In genomic region chr17:45406107-45406506, GRCh38 we compare ENCODE assay signal across 13 cellular contexts. TPM values are rescaled to one million over a fixed set of nuclear protein-coding genes. Genes with fewer than 3 reads are reported as not detected.
DNase-seq lines count a peak whose midpoint lies in the region; ATAC-seq, FAIRE-seq and TF ChIP-seq lines count a peak whose summit lies in the region.
"Had no signal": no experiment of that assay in that cellular context is flagged by ENCODE, and none has a peak within 500 bp of the region (broad histone marks: within the 10 kb centered on the region; RNA-seq: fewer than 3 reads in every experiment).

No MANE protein-coding gene starts in this region.

- TF ChIP-seq EP300 in HepG2 (IDR thresholded peaks at IDR 0.05; ENCODE audit: low read depth in 2 of 2, low read length in 2 of 2) (no peak), HepG2 (CRISPR knock-in tag; IDR thresholded peaks at IDR 0.05; ENCODE audit: borderline replicate concordance) (no peak), transverse colon (IDR thresholded peaks at IDR 0.05; ENCODE audit: low read depth) (no peak)

- H3K36me3 ChIP-seq in HepG2 (replicated peaks in 1 of 2; ENCODE audit: control insufficient read depth in 1 of 2, insufficient read depth in 2 of 2, low read length in 2 of 2) (peaks cover 26 to 30% of the 10 kb centered on the region in 2 experiments), right lobe of liver (no peaks in the 10 kb centered on the region), astrocyte (ENCODE audit: insufficient read depth, low read length) (no peaks in the 10 kb centered on the region), mesenchymal stem cell (ENCODE audit: control insufficient read depth in 1 of 2, insufficient read depth in 2 of 2, low read depth in 1 of 2, low read length in 2 of 2) (peaks cover 3 to 25% of the 10 kb centered on the region in 2 experiments), transverse colon (peaks cover 0 to 23% (median 0%) of the 10 kb centered on the region in 4 donors), MM.1S (replicated peaks; ENCODE audit: insufficient read depth, low read length) (peaks cover 8% of the 10 kb centered on the region; the same call in 1 of the 2 replicates)

- peak overlapping the region; percentile 47 for H3K4me3 Mint-ChIP-seq in astrocyte (ENCODE audit: unreplicated experiment)

- H3K79me2 ChIP-seq in HepG2 (ENCODE audit: insufficient read depth, low read length) (no peaks in the 10 kb centered on the region), astrocyte (ENCODE audit: insufficient read depth, low read length) (no peaks in the 10 kb centered on the region), MM.1S (ENCODE audit: low read length) (peaks cover 56% of the 10 kb centered on the region)

- H4K91ac ChIP-seq in mesenchymal stem cell (ENCODE audit: low read length): no peak overlapping the region

- H4K20me1 ChIP-seq in HepG2 (ENCODE audit: insufficient read depth, low read length) (no peaks in the 10 kb centered on the region), astrocyte (ENCODE audit: insufficient read depth, low read length) (no peaks in the 10 kb centered on the region), MM.1S (ENCODE audit: insufficient read depth, low read length) (no peaks in the 10 kb centered on the region)

- no peak for TF ChIP-seq CTCF in HepG2 (CRISPR knock-in tag; IDR thresholded peaks at IDR 0.05)
- TF ChIP-seq CTCF in right lobe of liver (IDR thresholded peaks at IDR 0.05): no peak
- TF ChIP-seq CTCF in astrocyte (IDR thresholded peaks at IDR 0.05; ENCODE audit: insufficient read depth, low read depth, low read length): no peak
- no peak for TF ChIP-seq CTCF in transverse colon (IDR thresholded peaks at IDR 0.05)
- TF ChIP-seq CTCF in MM.1S (IDR thresholded peaks at IDR 0.05; ENCODE audit: low read length): no peak

- peaks cover 3% of the 10 kb centered on the region; the same call in 1 of the 2 replicates for H3F3A ChIP-seq in MM.1S (ENCODE audit: insufficient read depth, low read length)

- H3K27me3 ChIP-seq in HepG2 (ENCODE audit: control insufficient read depth in 1 of 2, insufficient read depth in 2 of 2, low read length in 2 of 2): no peaks in the 10 kb centered on the region
- H3K27me3 ChIP-seq in right lobe of liver: no peaks in the 10 kb centered on the region
- H3K27me3 ChIP-seq in astrocyte (ENCODE audit: insufficient read depth, low read length): no peaks in the 10 kb centered on the region
- H3K27me3 ChIP-seq in mesenchymal stem cell (ENCODE audit: control insufficient read depth in 1 of 2, insufficient read depth in 1 of 2, low read length in 2 of 2): no peaks in the 10 kb centered on the region
- no peaks in the 10 kb centered on the region for H3K27me3 ChIP-seq in transverse colon
- no peaks in the 10 kb centered on the region for H3K27me3 ChIP-seq in MM.1S (replicated peaks; ENCODE audit: insufficient read depth, low read length)

- DNase-seq in HepG2 (ENCODE audit: low spot score) (no peak), right lobe of liver (no peak), astrocyte (ENCODE audit: low read depth) (no peak), mesenchymal stem cell (no peak), transverse colon (no peak), MM.1S (no peak), NCI-H524 treated with DMSO at 0.1 percent for 48 hours (lab: John Stamatoyannopoulos, UW) (no peak), GM12892 (ENCODE audit: insufficient read length) (no peak)
- DNase-seq: DMS153, NCI-H1417, occipital lobe had no signal

- H3K36me3 Mint-ChIP-seq in astrocyte (ENCODE audit: low read depth, unreplicated experiment): peaks cover 8% of the 10 kb centered on the region

- no peak overlapping the region for H2BK12ac ChIP-seq in mesenchymal stem cell (ENCODE audit: low read length in 2 of 2)

- TF ChIP-seq POLR2A in HepG2 (IDR thresholded peaks at IDR 0.05; ENCODE audit: insufficient read depth in 1 of 2, low read depth in 2 of 2, low read length in 2 of 2): no peak
- TF ChIP-seq POLR2A in right lobe of liver (IDR thresholded peaks at IDR 0.05): no peak
- TF ChIP-seq POLR2A in transverse colon (IDR thresholded peaks at IDR 0.05): no peak
- no peak for TF ChIP-seq POLR2A in GM12892 (IDR thresholded peaks at IDR 0.05; ENCODE audit: low read depth, low read length)

- no peaks in the 10 kb centered on the region for H3K9me3 ChIP-seq in HepG2 (ENCODE audit: low read length)
- no peaks in the 10 kb centered on the region for H3K9me3 ChIP-seq in right lobe of liver
- H3K9me3 ChIP-seq in astrocyte (ENCODE audit: insufficient read depth, low read depth, low read length): no peaks in the 10 kb centered on the region
- no peaks in the 10 kb centered on the region for H3K9me3 ChIP-seq in mesenchymal stem cell (ENCODE audit: control insufficient read depth, low read length)
- no peaks in the 10 kb centered on the region for H3K9me3 ChIP-seq in transverse colon
- H3K9me3 ChIP-seq in MM.1S (replicated peaks; ENCODE audit: insufficient read depth, low read length): no peaks in the 10 kb centered on the region

- H3K4me3 ChIP-seq in HepG2 (replicated peaks in 1 of 3; ENCODE audit: insufficient read depth in 1 of 3, low read depth in 2 of 3, low read length in 3 of 3) (no peak overlapping the region), right lobe of liver (no peak overlapping the region), astrocyte (ENCODE audit: insufficient read depth, low read depth, low read length) (peak overlapping the region; percentile 37), mesenchymal stem cell (ENCODE audit: insufficient read depth in 1 of 2, low read depth in 1 of 2, low read length in 2 of 2) (no peak overlapping the region), transverse colon (peak overlapping the region in 3 of 4 donors; percentile 5 to 22 (median 6)), MM.1S (ENCODE audit: low read length) (no peak overlapping the region)

- TF ChIP-seq RAD21 in HepG2 (CRISPR knock-in tag; IDR thresholded peaks at IDR 0.05): no peak

- peaks cover 1% of the 10 kb centered on the region for H3K79me1 ChIP-seq in mesenchymal stem cell (replicated peaks; ENCODE audit: low read length, poor library complexity, severe bottlenecking)

- H3K14ac ChIP-seq in mesenchymal stem cell (ENCODE audit: low read length in 2 of 2): no peak overlapping the region

- 97% methylated on average over 7 of the region's 7 CpGs for WGBS in HepG2 (ENCODE audit: low lambda C conversion rate)
- 66% methylated on average over 7 of the region's 7 CpGs for WGBS in right lobe of liver (ENCODE audit: insufficient coverage, low coverage, low lambda C conversion rate, missing lambda C conversion rate)
- 84% methylated on average over 3 of the region's 7 CpGs for WGBS in mesenchymal stem cell
- WGBS in transverse colon (ENCODE audit: low coverage in 1 of 2), 2 donors: 54 to 57% methylated on average over 6 to 7 of the region's 7 CpGs

- H3K4ac ChIP-seq in mesenchymal stem cell (ENCODE audit: low read depth in 1 of 2, low read length in 2 of 2): no peak overlapping the region

- H4K8ac ChIP-seq in mesenchymal stem cell (ENCODE audit: low read length): no peak overlapping the region

- no peak overlapping the region for H2BK5ac ChIP-seq in mesenchymal stem cell (ENCODE audit: low read depth, low read length, poor library complexity, severe bottlenecking)

- POLR2A ChIA-PET in HepG2 (lab: Yijun Ruan, JAX): interaction anchor here (1.0 to 4.0 kb wide), 4 partner anchors 12 to 257 kb away, joined by 3 to 79 read pairs (median 6); partner anchors contain the start of gene HEXIM1

- H3K27ac ChIP-seq in HepG2 (ENCODE audit: extremely low read length, insufficient read depth, low read length) (peak overlapping the region; percentile 73), right lobe of liver (no peak overlapping the region), astrocyte (ENCODE audit: low read depth, low read length) (no peak overlapping the region), mesenchymal stem cell (ENCODE audit: low read length, poor library complexity, severe bottlenecking) (no peak overlapping the region), transverse colon (peak overlapping the region; percentile 83 to 89 (median 88)), MM.1S (ENCODE audit: low read length) (no peak overlapping the region)

- H3K4me1 Mint-ChIP-seq in astrocyte (ENCODE audit: low read depth, unreplicated experiment): peaks cover 9% of the 10 kb centered on the region

- H2AFZ ChIP-seq in HepG2 (ENCODE audit: low read length) (no peak overlapping the region), astrocyte (ENCODE audit: low read depth, low read length) (peak overlapping the region; percentile 90), mesenchymal stem cell (ENCODE audit: low read depth, low read length) (no peak overlapping the region), MM.1S (ENCODE audit: low read length) (no peak overlapping the region)

- H3K4me1 ChIP-seq in HepG2 (ENCODE audit: insufficient read depth, low read length): peaks cover 47% of the 10 kb centered on the region
- no peaks in the 10 kb centered on the region for H3K4me1 ChIP-seq in right lobe of liver
- no peaks in the 10 kb centered on the region for H3K4me1 ChIP-seq in astrocyte (ENCODE audit: insufficient read depth, low read length)
- peaks cover 29% of the 10 kb centered on the region for H3K4me1 ChIP-seq in mesenchymal stem cell (ENCODE audit: control insufficient read depth, insufficient read depth, low read depth, low read length)
- peaks cover 38 to 65% (median 58%) of the 10 kb centered on the region in 4 donors for H3K4me1 ChIP-seq in transverse colon
- H3K4me1 ChIP-seq in MM.1S (ENCODE audit: low read length): peaks cover 25% of the 10 kb centered on the region

- H3K4me2 ChIP-seq in HepG2 (ENCODE audit: low read depth, low read length): no peak overlapping the region
- peak overlapping the region; percentile 84 for H3K4me2 ChIP-seq in astrocyte (ENCODE audit: low read length)
- peak overlapping the region; percentile 48 for H3K4me2 ChIP-seq in mesenchymal stem cell (ENCODE audit: low read length, poor library complexity, severe bottlenecking)
- H3K4me2 ChIP-seq in MM.1S (ENCODE audit: low read depth, low read length): no peak overlapping the region

- no peak overlapping the region for H3K23ac ChIP-seq in mesenchymal stem cell (ENCODE audit: low read length in 2 of 2)

- H3K9me2 ChIP-seq in MM.1S (replicated peaks; ENCODE audit: insufficient read depth, low read length): no peaks in the 10 kb centered on the region

- no TSS peak for BruUV-seq in HepG2 (replicated peaks; lab: Mats Ljungman, UMichigan)

- ATAC-seq in HepG2: no peak
- ATAC-seq in right lobe of liver: no peak
- ATAC-seq: Right ventricle myocardium inferior had no signal

- no peak overlapping the region for H2AK5ac ChIP-seq in mesenchymal stem cell (ENCODE audit: low read length, severe bottlenecking)

- H3K27me3 Mint-ChIP-seq in astrocyte (ENCODE audit: low read depth, unreplicated experiment): peaks cover 3% of the 10 kb centered on the region

- intact Hi-C loops in HepG2 (cut with micrococcal nuclease; ENCODE audit: unreplicated experiment) (no loop called here), right lobe of liver (cut with DNase I) (loop anchor here in 1 of 2 donors (10.0 kb wide), 1 partner anchor 429 kb away; no protein-coding TSS in a partner anchor), transverse colon (cut with DNase I; ENCODE audit: low total_unique reads) (no loop called here)

- in situ Hi-C loops in HepG2 (cut with HindIII; ENCODE audit: extremely low pct_ligation_motif_present, low pct_unique_long_range_greater_than_20kb): no loop called here
- in situ Hi-C loops in transverse colon (cut with MboI; ENCODE audit: low pct_ligation_motif_present in 1 of 4, low pct_unique_long_range_greater_than_20kb in 1 of 4, low sequenced_read_pairs in 3 of 4): no loop called here

- CTCF ChIA-PET in HepG2 (lab: Yijun Ruan, JAX; ENCODE audit: low intra/inter-chr PET ratio, low total read pairs): interaction anchor here (1.3 kb wide), 1 partner anchor 19 kb away, joined by 3 read pairs; no protein-coding TSS in a partner anchor

- H3K9ac ChIP-seq in HepG2 (ENCODE audit: insufficient read depth, low read depth, low read length) (no peak overlapping the region; the same call in 1 of the 2 replicates), astrocyte (ENCODE audit: low read length) (no peak overlapping the region), mesenchymal stem cell (ENCODE audit: low read length) (no peak overlapping the region), MM.1S (ENCODE audit: low read length) (no peak overlapping the region)

- H3K9me3 Mint-ChIP-seq in astrocyte (ENCODE audit: unreplicated experiment): no peaks in the 10 kb centered on the region

- no peak overlapping the region for H3K27ac Mint-ChIP-seq in astrocyte (ENCODE audit: unreplicated experiment)

- no peak overlapping the region for H2BK120ac ChIP-seq in mesenchymal stem cell (ENCODE audit: low read depth, low read length)

- no peak overlapping the region for H2BK15ac ChIP-seq in mesenchymal stem cell (ENCODE audit: low read depth, poor library complexity, severe bottlenecking)

- no peak overlapping the region for H3K18ac ChIP-seq in mesenchymal stem cell (ENCODE audit: low read depth in 1 of 2, low read length in 2 of 2)

- FAIRE-seq in HepG2 (lab: Jason Lieb, UNC): no peak
- FAIRE-seq in astrocyte (lab: Jason Lieb, UNC): no peak
- FAIRE-seq in GM12892 (lab: Jason Lieb, UNC): no peak
- FAIRE-seq: TTC549 had no signal

RNA-seq across cellular contexts. Expression of gene ARHGAP27, which starts 26.6 kb away (rescaled TPM):
- 7.8 and 18.9 TPM in 2 replicates for total RNA-seq in HepG2 (2016; rRNA removed; fragmentation: Illumina TruSeq; extraction: Trizol)
- total RNA-seq in HepG2 (2016; cell fraction: cytosol; rRNA removed; fragmentation: Illumina TruSeq; extraction: Trizol; ENCODE audit: low read depth): 4.4 and 4.5 TPM in 2 replicates
- 6.7 and 19.6 TPM in 2 replicates for total RNA-seq in HepG2 (2016; cell fraction: insoluble cytoplasmic fraction; rRNA removed; fragmentation: Illumina TruSeq; extraction: Trizol)
- total RNA-seq in HepG2 (2016; cell fraction: membrane; rRNA removed; fragmentation: Illumina TruSeq; extraction: Trizol): 5.4 and 5.6 TPM in 2 replicates
- 23.4 and 28.4 TPM in 2 replicates for total RNA-seq in HepG2 (2016; cell fraction: nucleus; rRNA removed; fragmentation: Illumina TruSeq; extraction: Trizol)
- 15.5 and 20.0 TPM in 2 replicates for polyA plus RNA-seq in HepG2 (2011; rRNA removed)
- 5.4 and 8.7 TPM in 2 replicates for polyA plus RNA-seq in HepG2 (2011; cell fraction: cytosol; rRNA removed)
- 141 and 178 TPM in 2 replicates for polyA plus RNA-seq in HepG2 (2011; cell fraction: nucleus; rRNA removed)
- 6.9 and 8.4 TPM in 2 replicates for polyA plus RNA-seq in HepG2 (2012)
- polyA plus RNA-seq in HepG2 (2016; cell fraction: cytosol; fragmentation: Illumina TruSeq; extraction: Trizol; ENCODE audit: low read depth): 1.1 and 1.5 TPM in 2 replicates
- polyA plus RNA-seq in HepG2 (2016; cell fraction: insoluble cytoplasmic fraction; fragmentation: Illumina TruSeq; extraction: Trizol; ENCODE audit: low read depth): 8.6 and 9.5 TPM in 2 replicates
- 2.5 and 2.7 TPM in 2 replicates for polyA plus RNA-seq in HepG2 (2016; cell fraction: membrane; fragmentation: Illumina TruSeq; extraction: Trizol; ENCODE audit: low read depth)
- polyA plus RNA-seq in HepG2 (2016; cell fraction: nucleus; fragmentation: Illumina TruSeq; extraction: Trizol; ENCODE audit: insufficient read depth, low read depth): 67.3 and 73.4 TPM in 2 replicates
- 17.3 and 32.8 TPM in 2 replicates for polyA minus RNA-seq in HepG2 (2011; rRNA and poly(A)+ RNA removed; ENCODE audit: low replicate concordance)
- polyA minus RNA-seq in HepG2 (2011; cell fraction: cytosol; rRNA and poly(A)+ RNA removed): 4.6 and 4.8 TPM in 2 replicates
- 26.1 and 28.0 TPM in 2 replicates for polyA minus RNA-seq in HepG2 (2011; cell fraction: nucleus; rRNA and poly(A)+ RNA removed)
- 1 to 10 TPM; 4.9 to 9.3 (median 6.8) TPM for total RNA-seq in right lobe of liver
- total RNA-seq in astrocyte: 4.4 and 10.0 TPM in 2 replicates
- 0.75 TPM for polyA plus RNA-seq in mesenchymal stem cell (2013, experiment 1 of 2)
- 0.51 TPM for polyA plus RNA-seq in mesenchymal stem cell (2013, experiment 2 of 2)
- 100 to 1,000 TPM; 194 to 489 (median 294) TPM for total RNA-seq in transverse colon
- 10.4 TPM for polyA plus RNA-seq in GM12892 (2012; ENCODE audit: missing spikeins)

Comparison
In these comparisons a context has a peak if more than half of its experiments do, and no peak if none do; other contexts are left out.
1. H3K27ac ChIP-seq: peak in HepG2 (single experiment) and transverse colon (4 of 4); none in right lobe of liver (0 of 3), astrocyte (single experiment), mesenchymal stem cell (single experiment) and MM.1S (single experiment).
2. H3K4me2 ChIP-seq: peak in astrocyte (single experiment) and mesenchymal stem cell (single experiment); none in HepG2 (single experiment) and MM.1S (single experiment).
3. H3K4me3 ChIP-seq: peak in astrocyte (single experiment) and transverse colon (3 of 4); none in HepG2 (0 of 3), right lobe of liver (0 of 3), mesenchymal stem cell (0 of 2) and MM.1S (single experiment).
4. RNA of gene ARHGAP27, which starts 26.6 kb away (total RNA-seq): 194 to 489 TPM in transverse colon; 4.4 to 28.4 TPM in HepG2, 4.4 to 10.0 TPM in astrocyte and 4.9 to 9.3 TPM in right lobe of liver; every median in the first group is over 4 times any median in the second.